Comparison of ENCODE assay signal across 9 cellular contexts in the genomic region with DNA sequence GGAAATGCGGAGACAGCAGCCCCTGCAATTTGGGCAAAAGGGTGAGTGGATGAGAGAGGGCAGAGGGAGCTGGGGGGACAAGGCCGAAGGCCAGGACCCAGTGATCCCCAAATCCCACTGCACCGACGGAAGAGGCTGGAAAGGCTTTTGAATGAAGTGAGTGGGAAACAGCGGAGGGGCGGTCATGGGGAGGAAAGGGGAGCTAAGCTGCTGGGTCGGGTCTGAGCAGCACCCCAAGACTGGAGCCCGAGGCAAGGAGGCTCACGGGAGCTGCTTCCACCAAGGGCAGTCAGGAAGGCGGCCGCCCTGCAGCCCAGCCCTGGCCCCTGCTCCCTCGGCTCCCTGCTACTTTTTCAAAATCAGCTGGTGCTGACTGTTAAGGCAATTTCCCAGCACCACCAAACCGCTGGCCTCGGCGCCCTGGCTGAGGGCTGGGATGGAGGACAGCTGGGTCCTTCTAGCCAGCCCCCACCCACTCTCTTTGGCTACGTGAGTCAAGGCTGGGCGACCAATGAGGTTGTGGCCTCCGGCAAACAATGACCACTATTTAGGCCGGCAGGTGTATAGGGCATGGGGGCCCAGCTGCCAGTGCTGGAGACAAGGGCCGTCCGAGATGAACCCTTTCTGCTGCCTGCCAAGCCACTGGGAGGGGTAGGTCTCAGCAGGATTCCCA. TPM values are rescaled to one million over a fixed set of nuclear protein-coding genes. Genes with fewer than 3 reads are reported as not detected.
DNase-seq lines count a peak whose midpoint lies in the region; ATAC-seq and TF ChIP-seq lines count a peak whose summit lies in the region.
"Had no signal": no experiment of that assay in that cellular context is flagged by ENCODE, and none has a peak within 500 bp of the region (broad histone marks: within the 10 kb centered on the region; RNA-seq: fewer than 3 reads in every experiment).

No MANE protein-coding gene starts in this region.

- ATAC-seq in mucosa of descending colon = peak; percentile 32

- peaks cover 21% of the 10 kb centered on the region for H3K27me3 Mint-ChIP-seq in activated naive CD4-positive, alpha-beta T cell treated with anti-CD3 and anti-CD28 coated beads, Interleukin-2, amount 10 ng/mL, durations not matched to agents 7 days and 5 days
- H3K27me3 Mint-ChIP-seq in activated naive CD4-positive, alpha-beta T cell treated with anti-CD3 and anti-CD28 coated beads for 36 hours (ENCODE audit: low read depth) = no peaks in the 10 kb centered on the region
- H3K27me3 Mint-ChIP-seq in activated naive CD8-positive, alpha-beta T cell treated with anti-CD3 and anti-CD28 coated beads for 36 hours = no peaks in the 10 kb centered on the region

- H3K36me3 ChIP-seq in colonic mucosa (no peaks in the 10 kb centered on the region), mucosa of descending colon (ENCODE audit: low read depth) (no peaks in the 10 kb centered on the region)

- H3K9ac ChIP-seq in colonic mucosa (ENCODE audit: low read depth in 2 of 2, low read length in 2 of 2) = peak overlapping the region; percentile 32 to 40
- H3K9ac ChIP-seq: KMS-11 had no signal

- H3K27ac Mint-ChIP-seq in activated naive CD4-positive, alpha-beta T cell treated with anti-CD3 and anti-CD28 coated beads, Interleukin-2, amount 10 ng/mL, durations not matched to agents 7 days and 5 days = peak overlapping the region; percentile 95
- H3K27ac Mint-ChIP-seq in activated naive CD4-positive, alpha-beta T cell treated with anti-CD3 and anti-CD28 coated beads for 36 hours = no peak overlapping the region
- no peak overlapping the region for H3K27ac Mint-ChIP-seq in activated naive CD8-positive, alpha-beta T cell treated with anti-CD3 and anti-CD28 coated beads for 36 hours

- H3K4me3 ChIP-seq in colonic mucosa = no peak overlapping the region
- no peak overlapping the region for H3K4me3 ChIP-seq in mucosa of descending colon

- peaks cover 3% of the 10 kb centered on the region for H3K36me3 Mint-ChIP-seq in activated naive CD4-positive, alpha-beta T cell treated with anti-CD3 and anti-CD28 coated beads, Interleukin-2, amount 10 ng/mL, durations not matched to agents 7 days and 5 days
- H3K36me3 Mint-ChIP-seq in activated naive CD4-positive, alpha-beta T cell treated with anti-CD3 and anti-CD28 coated beads for 36 hours (ENCODE audit: low read depth) = no peaks in the 10 kb centered on the region
- H3K36me3 Mint-ChIP-seq in activated naive CD8-positive, alpha-beta T cell treated with anti-CD3 and anti-CD28 coated beads for 36 hours = peaks cover 2% of the 10 kb centered on the region

- CTCF ChIA-PET in activated naive CD4-positive, alpha-beta T cell treated with anti-CD3 and anti-CD28 coated beads, Interleukin-2, amount 10 ng/mL, durations not matched to agents 7 days and 5 days (lab: Charles Lee) = interaction anchor here (1.0 kb wide), 1 partner anchor 20 kb away, joined by 3 read pairs; no protein-coding TSS in a partner anchor
- CTCF ChIA-PET in activated naive CD4-positive, alpha-beta T cell treated with anti-CD3 and anti-CD28 coated beads for 36 hours (lab: Charles Lee) = interaction anchor here (1.5 kb wide), 1 partner anchor 41 kb away, joined by 4 read pairs; no protein-coding TSS in a partner anchor

- peak overlapping the region; percentile 69 for H3K27ac ChIP-seq in colonic mucosa
- H3K27ac ChIP-seq: KMS-11 had no signal

- H3K4me1 Mint-ChIP-seq in activated naive CD4-positive, alpha-beta T cell treated with anti-CD3 and anti-CD28 coated beads, Interleukin-2, amount 10 ng/mL, durations not matched to agents 7 days and 5 days = peaks cover 35% of the 10 kb centered on the region
- peaks cover 22% of the 10 kb centered on the region for H3K4me1 Mint-ChIP-seq in activated naive CD4-positive, alpha-beta T cell treated with anti-CD3 and anti-CD28 coated beads for 36 hours (ENCODE audit: low read depth)
- H3K4me1 Mint-ChIP-seq in activated naive CD8-positive, alpha-beta T cell treated with anti-CD3 and anti-CD28 coated beads for 36 hours = peaks cover 19% of the 10 kb centered on the region

- DNase-seq in activated naive CD4-positive, alpha-beta T cell treated with anti-CD3 and anti-CD28 coated beads, Interleukin-2, amount 10 ng/mL, durations not matched to agents 7 days and 5 days = no peak
- no peak for DNase-seq in activated naive CD4-positive, alpha-beta T cell treated with anti-CD3 and anti-CD28 coated beads for 36 hours
- DNase-seq in colonic mucosa = no peak
- no peak for DNase-seq in mucosa of descending colon
- DNase-seq in EL = no peak
- no peak for DNase-seq in NCI-H2171 treated with DMSO at 0.1 percent for 48 hours (lab: John Stamatoyannopoulos, UW)
- DNase-seq in activated naive CD8-positive, alpha-beta T cell treated with anti-CD3 and anti-CD28 coated beads for 36 hours = no peak
- DNase-seq in stimulated activated CD4-positive, alpha-beta T cell treated with anti-CD3 and anti-CD28 coated beads, Interleukin-15, amount 100 ng/mL, for 24 hours = no peak

- intact Hi-C loops in activated naive CD4-positive, alpha-beta T cell treated with anti-CD3 and anti-CD28 coated beads for 36 hours (cut with micrococcal nuclease) = no loop called here
- intact Hi-C loops in colonic mucosa (cut with DNase I) = no loop called here
- intact Hi-C loops in mucosa of descending colon (cut with DNase I, micrococcal nuclease) = no loop called here

- H3K4me3 Mint-ChIP-seq in activated naive CD4-positive, alpha-beta T cell treated with anti-CD3 and anti-CD28 coated beads, Interleukin-2, amount 10 ng/mL, durations not matched to agents 7 days and 5 days = no peak overlapping the region
- no peak overlapping the region for H3K4me3 Mint-ChIP-seq in activated naive CD4-positive, alpha-beta T cell treated with anti-CD3 and anti-CD28 coated beads for 36 hours
- no peak overlapping the region for H3K4me3 Mint-ChIP-seq in activated naive CD8-positive, alpha-beta T cell treated with anti-CD3 and anti-CD28 coated beads for 36 hours

- no peak for TF ChIP-seq CTCF in colonic mucosa (IDR thresholded peaks at IDR 0.05)
- TF ChIP-seq CTCF in mucosa of descending colon (IDR thresholded peaks at IDR 0.05) = no peak

- H3K4me1 ChIP-seq in colonic mucosa (peaks cover 7% of the 10 kb centered on the region), mucosa of descending colon (ENCODE audit: low read depth) (peaks cover 14% of the 10 kb centered on the region)

- peaks cover 2% of the 10 kb centered on the region for H3K9me3 Mint-ChIP-seq in activated naive CD4-positive, alpha-beta T cell treated with anti-CD3 and anti-CD28 coated beads, Interleukin-2, amount 10 ng/mL, durations not matched to agents 7 days and 5 days
- H3K9me3 Mint-ChIP-seq in activated naive CD4-positive, alpha-beta T cell treated with anti-CD3 and anti-CD28 coated beads for 36 hours = no peaks in the 10 kb centered on the region
- no peaks in the 10 kb centered on the region for H3K9me3 Mint-ChIP-seq in activated naive CD8-positive, alpha-beta T cell treated with anti-CD3 and anti-CD28 coated beads for 36 hours

- no peaks in the 10 kb centered on the region for H3K27me3 ChIP-seq in colonic mucosa

- H3K9me3 ChIP-seq in colonic mucosa = no peaks in the 10 kb centered on the region
- no peaks in the 10 kb centered on the region for H3K9me3 ChIP-seq in mucosa of descending colon

RNA-seq across cellular contexts. Expression of a gene that starts 0.5 kb away (rescaled TPM):
- not detected for total RNA-seq in activated naive CD4-positive, alpha-beta T cell treated with anti-CD3 and anti-CD28 coated beads for 36 hours
- total RNA-seq in colonic mucosa (10 to 100 TPM; 13.3 to 39.7 TPM), mucosa of descending colon (100 to 1,000 TPM in 1 of 3 donors, 10 to 100 TPM in 2; 16.9 to 111 (median 76.9) TPM)
- total RNA-seq in activated naive CD8-positive, alpha-beta T cell treated with anti-CD3 and anti-CD28 coated beads for 36 hours = 1 to 10 TPM; 1.8 to 4.4 TPM

RNA-seq across cellular contexts. Expression of a gene that starts 19.7 kb away (rescaled TPM):
- total RNA-seq in activated naive CD4-positive, alpha-beta T cell treated with anti-CD3 and anti-CD28 coated beads for 36 hours = not detected
- total RNA-seq in colonic mucosa (1 to 10 TPM; 1.0 to 1.7 TPM), mucosa of descending colon (1 to 10 TPM in 2 of 3 donors, under 1 TPM in 1; 0.78 to 8.2 (median 2.9) TPM)
- under 1 TPM; 0.08 to 0.12 TPM for total RNA-seq in activated naive CD8-positive, alpha-beta T cell treated with anti-CD3 and anti-CD28 coated beads for 36 hours

RNA-seq across cellular contexts. Expression of a gene that starts 37.9 kb away (rescaled TPM):
- total RNA-seq in activated naive CD4-positive, alpha-beta T cell treated with anti-CD3 and anti-CD28 coated beads for 36 hours = 1 to 10 TPM; 2.9 to 3.7 TPM
- 10 to 100 TPM in 1 of 2 donors, 1 to 10 TPM in 1; 9.2 to 16.0 TPM for total RNA-seq in colonic mucosa
- total RNA-seq in mucosa of descending colon = 10 to 100 TPM; 17.3 to 27.3 (median 22.4) TPM
- 10 to 100 TPM; 15.2 to 15.5 TPM for total RNA-seq in activated naive CD8-positive, alpha-beta T cell treated with anti-CD3 and anti-CD28 coated beads for 36 hours

RNA-seq across cellular contexts. Expression of a gene that starts 52.2 kb away (rescaled TPM):
- under 1 TPM; 0.05 TPM for total RNA-seq in activated naive CD4-positive, alpha-beta T cell treated with anti-CD3 and anti-CD28 coated beads for 36 hours
- total RNA-seq in colonic mucosa (10 to 100 TPM; 30.2 to 32.6 TPM), mucosa of descending colon (10 to 100 TPM; 29.0 to 45.6 (median 37.6) TPM)
- total RNA-seq in activated naive CD8-positive, alpha-beta T cell treated with anti-CD3 and anti-CD28 coated beads for 36 hours = under 1 TPM; 0.04 to 0.06 TPM
